In genomic region chr1:36257375-36257767, GRCh38 we compare ENCODE assay signal across 9 cellular contexts. TPM values are rescaled to one million over a fixed set of nuclear protein-coding genes. Genes with fewer than 3 reads are reported as not detected.
DNase-seq lines count a peak whose midpoint lies in the region; TF ChIP-seq lines count a peak whose summit lies in the region.
"Had no signal": no experiment of that assay in that cellular context is flagged by ENCODE, and none has a peak within 500 bp of the region (broad histone marks: within the 10 kb centered on the region; RNA-seq: fewer than 3 reads in every experiment).

No MANE protein-coding gene starts in this region.

- H3K79me2 ChIP-seq in OCI-LY1 (ENCODE audit: insufficient read depth, low read length) (peaks cover 53% of the 10 kb centered on the region), smooth muscle cell (ENCODE audit: low read depth) (peaks cover 99% of the 10 kb centered on the region)

- 79% methylated on average over 2 of the region's 2 CpGs for WGBS in smooth muscle cell (ENCODE audit: low lambda C conversion rate)

- no peaks in the 10 kb centered on the region for H3K27me3 ChIP-seq in OCI-LY1 (ENCODE audit: insufficient read depth, low read length)
- H3K27me3 ChIP-seq in smooth muscle cell (ENCODE audit: low read depth), result no peaks in the 10 kb centered on the region

- no peaks in the 10 kb centered on the region for H3K9me3 ChIP-seq in OCI-LY1 (ENCODE audit: low read length)
- H3K9me3 ChIP-seq in smooth muscle cell (replicated peaks; ENCODE audit: low read depth), result no peaks in the 10 kb centered on the region

- H3F3A ChIP-seq in OCI-LY1 (ENCODE audit: insufficient read depth, low read length), result peaks cover 10% of the 10 kb centered on the region; the same call in 1 of the 2 replicates
- H3F3A ChIP-seq in smooth muscle cell (ENCODE audit: low read depth), result peaks cover 25% of the 10 kb centered on the region

- peaks cover 76% of the 10 kb centered on the region for H3K4me1 ChIP-seq in OCI-LY1 (ENCODE audit: insufficient read depth, low read length, severe bottlenecking)
- peaks cover 9% of the 10 kb centered on the region for H3K4me1 ChIP-seq in smooth muscle cell (ENCODE audit: low read depth)

- peaks cover 39% of the 10 kb centered on the region for H3K36me3 ChIP-seq in OCI-LY1 (ENCODE audit: insufficient read depth, low read length)
- peaks cover 11% of the 10 kb centered on the region for H3K36me3 ChIP-seq in smooth muscle cell (ENCODE audit: low read depth)

- peak overlapping the region; percentile 69 for H3K4me2 ChIP-seq in OCI-LY1 (ENCODE audit: low read length)
- no peak overlapping the region for H3K4me2 ChIP-seq in smooth muscle cell

- H2AFZ ChIP-seq in OCI-LY1 (ENCODE audit: low read length) (no peak overlapping the region), smooth muscle cell (ENCODE audit: low read depth) (no peak overlapping the region)

- H4K20me1 ChIP-seq in OCI-LY1 (ENCODE audit: insufficient read depth, low read length), result no peaks in the 10 kb centered on the region
- peaks cover 100% of the 10 kb centered on the region for H4K20me1 ChIP-seq in smooth muscle cell (ENCODE audit: low read depth)

- H3K27ac ChIP-seq in OCI-LY1 (ENCODE audit: low read depth, low read length, poor library complexity, severe bottlenecking) (peak overlapping the region; percentile 93), smooth muscle cell (ENCODE audit: low read depth) (peak overlapping the region; percentile 82)

- no peaks in the 10 kb centered on the region for H3K9me2 ChIP-seq in OCI-LY1 (ENCODE audit: low read depth, low read length)

- H3K4me3 ChIP-seq in OCI-LY1 (ENCODE audit: low read depth, low read length, poor library complexity, severe bottlenecking) (peak overlapping the region; percentile 56), epithelial cell of esophagus (ENCODE audit: low read length) (no peak overlapping the region), smooth muscle cell (no peak overlapping the region)

- peak overlapping the region; percentile 46; the same call in 1 of the 2 replicates for H3K9ac ChIP-seq in OCI-LY1 (ENCODE audit: low read length)
- H3K9ac ChIP-seq in smooth muscle cell (ENCODE audit: low read depth), result peak overlapping the region; percentile 26

- no peak for TF ChIP-seq CTCF in OCI-LY1 (IDR thresholded peaks at IDR 0.05; ENCODE audit: low read length)
- no peak for TF ChIP-seq CTCF in epithelial cell of esophagus (IDR thresholded peaks at IDR 0.05; ENCODE audit: insufficient read depth, low read depth, low read length, missing control alignments)
- no peak for TF ChIP-seq CTCF in smooth muscle cell (IDR thresholded peaks at IDR 0.05; ENCODE audit: borderline replicate concordance, insufficient read depth, poor library complexity, severe bottlenecking)

- DNase-seq in NCI-H82 (lab: John Stamatoyannopoulos, UW) (peak; percentile 7), NCI-H82 treated with DMSO at 0.1 percent for 48 hours (lab: John Stamatoyannopoulos, UW; ENCODE audit: unreplicated experiment) (no peak), epithelial cell of esophagus (ENCODE audit: low read depth) (peak; percentile 53), smooth muscle cell (lab: John Stamatoyannopoulos, UW; ENCODE audit: unreplicated experiment) (no peak), KG1 (lab: John Stamatoyannopoulos, UW) (no peak), NCI-H2107 treated with DMSO at 0.1 percent for 48 hours (lab: John Stamatoyannopoulos, UW; ENCODE audit: unreplicated experiment) (no peak), MV-4-11 (lab: John Stamatoyannopoulos, UW) (no peak)

RNA-seq across cellular contexts. Expression of gene THRAP3, which starts 33.1 kb away (rescaled TPM):
- 60.5 and 97.2 TPM in 2 replicates for total RNA-seq in smooth muscle cell
- polyA plus RNA-seq in smooth muscle cell, result 44.1 and 45.1 TPM in 2 replicates

RNA-seq across cellular contexts. Expression of gene SH3D21, which starts 48.8 kb away (rescaled TPM):
- 12.0 and 16.4 TPM in 2 replicates for total RNA-seq in smooth muscle cell
- polyA plus RNA-seq in smooth muscle cell, result 6.9 and 8.2 TPM in 2 replicates
- total RNA-seq: H4 had no signal

Comparison
In these comparisons a context has a peak if more than half of its experiments do, and no peak if none do; other contexts are left out.
1. DNase-seq: peak in NCI-H82 (single experiment) and epithelial cell of esophagus (single experiment); none in NCI-H82 treated with DMSO at 0.1 percent for 48 hours (single experiment), smooth muscle cell (single experiment), KG1 (single experiment), NCI-H2107 treated with DMSO at 0.1 percent for 48 hours (single experiment) and MV-4-11 (single experiment).